7 cellular contexts compared by ENCODE assay signal in genomic region chr18:37270046-37270665, GRCh38.
A peak's percentile ranks its signal among the peaks of the same experiment; 100 is the strongest.
DNase-seq lines count a peak whose midpoint lies in the region; ATAC-seq and TF ChIP-seq lines count a peak whose summit lies in the region.

No MANE protein-coding gene starts in this region.

- TF ChIP-seq CTCF in GM13977 (IDR thresholded peaks at IDR 0.05; ENCODE audit: extremely low read depth, insufficient read depth, missing control alignments) = no peak

- no peak for ATAC-seq in GM21381 (IDR thresholded peaks at IDR 0.05; ENCODE audit: unreplicated experiment)

- in situ Hi-C loops in GM13977 (cut with MboI; ENCODE audit: low pct_unique_long_range_greater_than_20kb, low sequenced_read_pairs, unreplicated experiment) = no loop called here

- no peak for TF ChIP-seq POLR2A in erythroblast (IDR thresholded peaks at IDR 0.05; ENCODE audit: low read length)

- DNase-seq in HK-2 (ENCODE audit: unreplicated experiment) (peak; percentile 43), RKO (ENCODE audit: low spot score) (peak; percentile 50), erythroblast (lab: John Stamatoyannopoulos, UW) (peak; percentile 64 to 75), pons (ENCODE audit: low spot score) (peak; percentile 26), NCI-H446 treated with DMSO at 0.1 percent for 48 hours (lab: John Stamatoyannopoulos, UW) (no peak), GM13977 (ENCODE audit: low spot score) (no peak)

Comparison
In these comparisons a context has a peak if more than half of its experiments do, and no peak if none do; other contexts are left out.
1. DNase-seq: peak in HK-2 (single experiment), RKO (single experiment), erythroblast (2 of 2) and pons (single experiment); none in NCI-H446 treated with DMSO at 0.1 percent for 48 hours (single experiment) and GM13977 (single experiment).